26 cellular contexts compared by ENCODE assay signal in genomic region chr16:50219402-50219975, GRCh38.
"Had no signal": no experiment of that assay in that cellular context is flagged by ENCODE, and none has a peak within 500 bp of the region (broad histone marks: within the 10 kb centered on the region; RNA-seq: fewer than 3 reads in every experiment).

No MANE protein-coding gene starts in this region.

- H3K27me3 ChIP-seq: esophagus squamous epithelium, gastrocnemius medialis, heart right ventricle, left lung had no signal

- FAIRE-seq: colon, endometrium, keratinocyte had no signal

- H3K27ac Mint-ChIP-seq: dendritic cell treated with granulocyte-macrophage colony-stimulating factor and Interleukin-4, amounts not matched to agents 40 ng/mL and 50 ng/mL, for 4 days; endodermal cell; mesothelial cell of epicardium had no signal

- ATAC-seq: effector memory CD8-positive, alpha-beta T cell; esophagus mucosa; gastrocnemius medialis; heart right ventricle; left cardiac atrium; left lung; left ventricle myocardium superior; lower lobe of right lung; mucosa of descending colon had no signal

- H3K4me3 ChIP-seq: coronary artery, esophagus squamous epithelium, gastrocnemius medialis, heart right ventricle, left lung, lower lobe of right lung, mucosa of descending colon had no signal

- H3K4me1 ChIP-seq: esophagus squamous epithelium, gastrocnemius medialis, heart right ventricle, left lung, lower lobe of right lung had no signal

- H3K4me3 Mint-ChIP-seq: dendritic cell treated with granulocyte-macrophage colony-stimulating factor and Interleukin-4, amounts not matched to agents 40 ng/mL and 50 ng/mL, for 4 days; effector memory CD8-positive, alpha-beta T cell; endodermal cell; mesothelial cell of epicardium had no signal

- H3K27ac ChIP-seq: coronary artery, epithelial cell of prostate, esophagus squamous epithelium, gastrocnemius medialis, heart right ventricle, left lung, lower lobe of right lung had no signal

- H3K4me1 Mint-ChIP-seq: endodermal cell, mesothelial cell of epicardium had no signal

- H3K9me3 ChIP-seq: esophagus squamous epithelium, gastrocnemius medialis, heart right ventricle, left lung, lower lobe of right lung, mucosa of descending colon had no signal

- H3K9me3 Mint-ChIP-seq: dendritic cell treated with granulocyte-macrophage colony-stimulating factor and Interleukin-4, amounts not matched to agents 40 ng/mL and 50 ng/mL, for 4 days; effector memory CD8-positive, alpha-beta T cell; endodermal cell; mesothelial cell of epicardium had no signal

- DNase-seq: effector CD8-positive, alpha-beta T cell; effector memory CD8-positive, alpha-beta T cell; endodermal cell; erythroblast; esophagus squamous epithelium; foreskin fibroblast; foreskin melanocyte; gastrocnemius medialis; glutamatergic neuron; head of caudate nucleus; heart right ventricle; hippocampal formation; left cardiac atrium; left lung; left ventricle myocardium superior; lower lobe of right lung; mesenchymal stem cell; mucosa of descending colon had no signal
